Comparison of ENCODE assay signal across 8 cellular contexts in genomic region chr13:20902438-20903163, GRCh38. TPM values are rescaled to one million over a fixed set of nuclear protein-coding genes. Genes with fewer than 3 reads are reported as not detected.
DNase-seq lines count a peak whose midpoint lies in the region; ATAC-seq and TF ChIP-seq lines count a peak whose summit lies in the region.

Gene XPO4, minus strand, starts transcription at chr13:20902746. Its CDS starts 8 bp downstream, at chr13:20902738.

- DNase-seq in BE2C (peak; percentile 88), NCI-H748 treated with DMSO at 0.1 percent for 48 hours (lab: John Stamatoyannopoulos, UW) (peak; percentile 83), lung microvascular endothelial cell (ENCODE audit: low read depth in 2 of 2) (peak; percentile 81 to 88)
- peak; percentile 87 for DNase-seq in activated CD8-positive, alpha-beta T cell treated with anti-CD3 and anti-CD28 coated beads for 36 hours
- DNase-seq in stimulated activated CD4-positive, alpha-beta T cell treated with anti-CD3 and anti-CD28 coated beads, TNF-alpha, amount 100 ng/mL, for 48 hours (ENCODE audit: low read depth in 3 of 3), result peak; percentile 65 to 70 (median 69)

- 0% methylated on average over 81 of the region's 81 CpGs for WGBS in ectodermal cell, 2 experiments

- peak within 1 kb of the TSS; percentile 87 for H3K27ac ChIP-seq in ectodermal cell (ENCODE audit: insufficient read depth, low read depth, low read length, poor library complexity, severe bottlenecking)

- intact Hi-C loops in activated CD8-positive, alpha-beta T cell treated with anti-CD3 and anti-CD28 coated beads for 36 hours (cut with micrococcal nuclease), result no loop called here

- ATAC-seq in GM19035 (IDR thresholded peaks at IDR 0.05; ENCODE audit: unreplicated experiment) (peak; percentile 95), HG03342 (IDR thresholded peaks at IDR 0.05; ENCODE audit: unreplicated experiment) (peak; percentile 89)
- peak; percentile 95 for ATAC-seq in activated CD8-positive, alpha-beta T cell treated with anti-CD3 and anti-CD28 coated beads for 36 hours

- H3K4me1 ChIP-seq in BE2C (no peaks in the 10 kb centered on the region; the same call in 1 of the 2 replicates), ectodermal cell (ENCODE audit: control insufficient read depth, insufficient read depth, low read length) (peaks cover 6% of the 10 kb centered on the region)

- H3K27me3 Mint-ChIP-seq in activated CD8-positive, alpha-beta T cell treated with anti-CD3 and anti-CD28 coated beads for 36 hours, result no peaks in the 10 kb centered on the region

- H3K4me1 Mint-ChIP-seq in activated CD8-positive, alpha-beta T cell treated with anti-CD3 and anti-CD28 coated beads for 36 hours (ENCODE audit: low read depth), result peaks cover 28% of the 10 kb centered on the region

- H3K9me3 ChIP-seq in BE2C, result no peaks in the 10 kb centered on the region
- no peaks in the 10 kb centered on the region for H3K9me3 ChIP-seq in ectodermal cell (ENCODE audit: control insufficient read depth, low read length)

- H3K27me3 ChIP-seq in BE2C (no peaks in the 10 kb centered on the region), ectodermal cell (ENCODE audit: control insufficient read depth, insufficient read depth, low read length, poor library complexity, severe bottlenecking) (no peaks in the 10 kb centered on the region)

- peaks cover 22% of the 10 kb centered on the region for H3K36me3 Mint-ChIP-seq in activated CD8-positive, alpha-beta T cell treated with anti-CD3 and anti-CD28 coated beads for 36 hours (ENCODE audit: low read depth)

- TF ChIP-seq CTCF in BE2C (IDR thresholded peaks at IDR 0.05; ENCODE audit: low read depth, low read length), result no peak
- TF ChIP-seq CTCF in activated CD8-positive, alpha-beta T cell treated with anti-CD3 and anti-CD28 coated beads for 36 hours (IDR thresholded peaks at IDR 0.05), result no peak

- H3K4me3 Mint-ChIP-seq in activated CD8-positive, alpha-beta T cell treated with anti-CD3 and anti-CD28 coated beads for 36 hours, result peak within 1 kb of the TSS; percentile 84

- H3K27ac Mint-ChIP-seq in activated CD8-positive, alpha-beta T cell treated with anti-CD3 and anti-CD28 coated beads for 36 hours, result peak within 1 kb of the TSS; percentile 90

- H3K36me3 ChIP-seq in BE2C (peaks cover 15% of the 10 kb centered on the region), ectodermal cell (ENCODE audit: control insufficient read depth, insufficient read depth, low read length) (no peaks in the 10 kb centered on the region)

- POLR2A ChIA-PET in activated CD8-positive, alpha-beta T cell treated with anti-CD3 and anti-CD28 coated beads for 36 hours (lab: Charles Lee), result interaction anchor here (0.7 to 1.8 kb wide), 15 partner anchors 9 to 411 kb away, joined by 3 to 6 read pairs (median 3); partner anchors contain the start of genes MRPL57 and SKA3

- H3K4me3 ChIP-seq in BE2C (ENCODE audit: low read depth, low read length) (peak within 1 kb of the TSS; percentile 99), ectodermal cell (ENCODE audit: insufficient read depth, low read depth, low read length) (peak within 1 kb of the TSS; percentile 100)

- CTCF ChIA-PET in activated CD8-positive, alpha-beta T cell treated with anti-CD3 and anti-CD28 coated beads for 36 hours (lab: Charles Lee), result interaction anchor here (0.9 to 1.2 kb wide), 3 partner anchors 11 to 40 kb away, joined by 3 read pairs; no protein-coding TSS in a partner anchor

- no peaks in the 10 kb centered on the region for H3K9me3 Mint-ChIP-seq in activated CD8-positive, alpha-beta T cell treated with anti-CD3 and anti-CD28 coated beads for 36 hours

RNA-seq across cellular contexts. Expression of gene XPO4, which starts in this region (rescaled TPM):
- 7.0 TPM for polyA plus RNA-seq in BE2C (2012; ENCODE audit: insufficient read depth, insufficient read length, low read depth)
- 10 to 100 TPM; 26.6 to 28.0 TPM for total RNA-seq in activated CD8-positive, alpha-beta T cell treated with anti-CD3 and anti-CD28 coated beads for 36 hours
- polyA plus RNA-seq in ectodermal cell (2013, experiment 1 of 4), result 20.8 TPM
- polyA plus RNA-seq in ectodermal cell (2013, experiment 2 of 4), result 22.5 TPM
- polyA plus RNA-seq in ectodermal cell (2013, experiment 3 of 4), result 14.5 TPM
- 16.3 TPM for polyA plus RNA-seq in ectodermal cell (2013, experiment 4 of 4)
- total RNA-seq in lung microvascular endothelial cell, result 16.3 and 16.7 TPM in 2 replicates

Comparison
In these comparisons a context has a peak if more than half of its experiments do, and no peak if none do; other contexts are left out.
1. Peak in every context shown above with its lines: DNase-seq, ATAC-seq, H3K4me3 ChIP-seq and H3K27ac ChIP-seq.